ENCODE assay signal across 8 cellular contexts in genomic region chr20:24992420-24993205, GRCh38. TPM values are rescaled to one million over a fixed set of nuclear protein-coding genes. Genes with fewer than 3 reads are reported as not detected.
DNase-seq lines count a peak whose midpoint lies in the region; ATAC-seq and TF ChIP-seq lines count a peak whose summit lies in the region.

Gene APMAP, minus strand, starts transcription at chr20:24992751. Its CDS starts 63 bp downstream, at chr20:24992688.

- DNase-seq in ELF-1 (ENCODE audit: low read depth, low spot score) (peak; percentile 95), GOT3 (lab: John Stamatoyannopoulos, UW) (peak; percentile 86), LHCN-M2 (ENCODE audit: low read depth) (peak; percentile 88), RWPE1 (ENCODE audit: low spot score) (peak; percentile 96), fibroblast of peridontal ligament (ENCODE audit: extremely low read depth) (peak; percentile 85)
- DNase-seq in activated T-helper 9 cell treated with anti-CD3 and anti-CD28 coated beads, Interleukin-2, amount 50 U/mL, for 16 hours (ENCODE audit: low read depth) = peak; percentile 96
- DNase-seq in natural killer cell treated with Interleukin-12 subunit alpha and Interleukin-12 subunit beta and Interleukin-15 and Interleukin-18, amount 100 ng/mL, for 72 hours (ENCODE audit: low spot score) = peak; percentile 98
- peak; percentile 98 for DNase-seq in stimulated activated naive CD8-positive, alpha-beta T cell treated with anti-CD3 and anti-CD28 coated beads, Interleukin-15, Interleukin-2, amounts not matched to agents 100 U/mL and 50 U/mL, for 24 hours

- peak within 1 kb of the TSS; percentile 91 for H3K4me3 Mint-ChIP-seq in natural killer cell treated with Interleukin-12 subunit alpha and Interleukin-12 subunit beta and Interleukin-15 and Interleukin-18, amount 100 ng/mL, for 72 hours

- H3K4me1 Mint-ChIP-seq in natural killer cell treated with Interleukin-12 subunit alpha and Interleukin-12 subunit beta and Interleukin-15 and Interleukin-18, amount 100 ng/mL, for 72 hours (ENCODE audit: low read depth in 2 of 2) = peaks cover 46 to 62% of the 10 kb centered on the region in 2 donors

- no peaks in the 10 kb centered on the region for H3K27me3 Mint-ChIP-seq in natural killer cell treated with Interleukin-12 subunit alpha and Interleukin-12 subunit beta and Interleukin-15 and Interleukin-18, amount 100 ng/mL, for 72 hours

- peak within 1 kb of the TSS; percentile 78 for H3K27ac ChIP-seq in RWPE1

- H3K36me3 Mint-ChIP-seq in natural killer cell treated with Interleukin-12 subunit alpha and Interleukin-12 subunit beta and Interleukin-15 and Interleukin-18, amount 100 ng/mL, for 72 hours = peaks cover 26% of the 10 kb centered on the region

- TF ChIP-seq CTCF in RWPE1 (conservative IDR thresholded peaks at IDR 0.05; ENCODE audit: low read depth) = no peak

- POLR2A ChIA-PET in RWPE1 (lab: Yijun Ruan, JAX; ENCODE audit: low non-redundant PET) = no interaction called here

- CTCF ChIA-PET in RWPE1 (lab: Yijun Ruan, JAX) = interaction anchor here (0.5 to 3.7 kb wide), 2 partner anchors 72 to 231 kb away, joined by 3 to 53 read pairs; no protein-coding TSS in a partner anchor

- ATAC-seq in natural killer cell treated with Interleukin-12 subunit alpha and Interleukin-12 subunit beta and Interleukin-15 and Interleukin-18, amount 100 ng/mL, for 72 hours = peak; percentile 97 to 98
- ATAC-seq in stimulated activated naive CD8-positive, alpha-beta T cell treated with anti-CD3 and anti-CD28 coated beads, Interleukin-15, Interleukin-2, amounts not matched to agents 100 U/mL and 50 U/mL, for 24 hours = peak; percentile 97

- H3K27ac Mint-ChIP-seq in natural killer cell treated with Interleukin-12 subunit alpha and Interleukin-12 subunit beta and Interleukin-15 and Interleukin-18, amount 100 ng/mL, for 72 hours = peak within 1 kb of the TSS; percentile 74 to 96

- no peaks in the 10 kb centered on the region for H3K9me3 Mint-ChIP-seq in natural killer cell treated with Interleukin-12 subunit alpha and Interleukin-12 subunit beta and Interleukin-15 and Interleukin-18, amount 100 ng/mL, for 72 hours

RNA-seq across cellular contexts. Expression of gene APMAP, which starts in this region (rescaled TPM):
- 126 and 127 TPM in 2 replicates for total RNA-seq in LHCN-M2 (2014; rRNA removed)
- 90.6 TPM for polyA plus RNA-seq in LHCN-M2 (2012)
- 100 to 1,000 TPM; 109 to 206 TPM for total RNA-seq in natural killer cell treated with Interleukin-12 subunit alpha and Interleukin-12 subunit beta and Interleukin-15 and Interleukin-18, amount 100 ng/mL, for 72 hours

Comparison
In these comparisons a context has a peak if more than half of its experiments do, and no peak if none do; other contexts are left out.
1. Peak in every context shown above with its lines: DNase-seq, ATAC-seq and H3K27ac ChIP-seq.